30 cellular contexts compared by ENCODE assay signal in the genomic region with DNA sequence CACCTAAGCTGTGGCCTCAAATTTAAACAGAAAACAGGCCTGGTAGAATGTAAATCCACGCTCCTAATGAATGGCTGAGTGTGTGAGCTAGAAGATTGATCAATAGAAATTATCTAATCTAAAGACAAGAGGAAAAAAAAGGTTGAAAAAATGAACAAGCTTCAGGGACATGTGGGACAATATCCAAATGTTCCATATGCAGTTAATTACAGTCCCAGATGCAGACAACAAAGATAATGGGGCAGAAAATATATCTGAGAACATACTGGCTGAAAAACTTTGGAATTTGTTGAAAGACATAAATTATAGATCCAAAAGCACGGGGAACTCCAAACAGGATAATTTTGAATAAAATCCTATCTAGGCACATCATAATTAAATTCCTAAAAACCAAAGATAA.
"Had no signal": no experiment of that assay in that cellular context is flagged by ENCODE, and none has a peak within 500 bp of the region (broad histone marks: within the 10 kb centered on the region; RNA-seq: fewer than 3 reads in every experiment).

No MANE protein-coding gene starts in this region.

- H2AFZ ChIP-seq: PC-9 had no signal

- H3K36me3 ChIP-seq: SJSA1 had no signal

- H3K4me2 ChIP-seq: KMS-11, PC-9 had no signal

- ATAC-seq: Panc1 had no signal

- H3K27me3 ChIP-seq: SJSA1 had no signal

- H3K4me3 ChIP-seq: PC-9, SJSA1 had no signal

- H3K9me3 ChIP-seq: SJSA1 had no signal

- DNase-seq: Karpas-422, KBM-7, NCI-H1048, NCI-H1092 treated with DMSO at 0.1 percent for 48 hours, NCI-H1105 treated with DMSO at 0.1 percent for 48 hours, NCI-H1417, NCI-H1436, NCI-H146, NCI-H187, NCI-H1930, NCI-H2029 treated with DMSO at 0.1 percent for 48 hours, NCI-H2081 treated with DMSO at 0.1 percent for 48 hours, NCI-H2107, NCI-H226, NCI-H446 treated with DMSO at 0.1 percent for 48 hours, NCI-H510A, NCI-H524, NCI-H526, NCI-H69, NCI-H748 treated with DMSO at 0.1 percent for 48 hours, NCI-H82, PC-9, Right ventricle myocardium superior, RPMI8226, SHP77 treated with DMSO at 0.1 percent for 48 hours, SW 1271, T-helper 1 cell had no signal

- H3K4me1 ChIP-seq: SJSA1 had no signal

- H3K27ac ChIP-seq: KMS-11, PC-9, SJSA1 had no signal

- H3K9ac ChIP-seq: KMS-11 had no signal
